In the genomic region with DNA sequence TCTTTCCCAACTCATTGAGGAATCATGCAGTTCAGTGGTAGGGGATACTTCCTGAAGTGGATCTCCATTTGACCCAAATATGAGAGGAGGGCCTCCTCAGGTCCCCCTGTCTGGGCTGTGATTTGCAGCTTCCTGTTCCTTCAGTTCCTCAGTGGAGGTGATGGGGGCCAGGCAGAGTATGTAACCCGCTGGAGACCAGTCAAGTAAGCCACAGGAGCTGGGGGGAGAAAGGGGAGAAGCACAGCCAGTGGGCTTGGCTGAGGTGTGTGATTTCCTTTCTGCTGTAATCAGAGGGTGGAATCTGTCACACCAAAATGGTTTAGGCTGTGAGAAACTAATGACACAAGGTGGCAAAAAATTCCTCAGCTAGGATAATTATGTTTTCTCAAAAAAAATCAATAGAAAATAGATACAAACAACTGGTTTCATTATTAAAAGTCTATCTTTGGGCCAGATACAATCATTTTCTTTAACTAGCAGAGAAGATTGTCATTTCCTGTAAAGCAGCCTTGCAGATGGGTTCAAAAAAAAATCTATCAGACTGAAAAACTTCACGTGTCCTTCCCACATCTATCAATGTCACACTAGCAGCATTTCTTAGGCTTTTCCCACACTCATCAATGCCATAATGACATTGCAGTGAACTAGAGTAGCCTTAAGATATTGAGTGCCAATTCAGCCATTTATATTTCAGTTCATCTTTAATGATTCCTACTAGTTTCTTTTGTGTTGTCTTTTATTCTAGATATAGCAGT, we compare ENCODE assay signal across 1 cellular context.
TF ChIP-seq lines count a peak whose summit lies in the region.

No MANE protein-coding gene starts in this region.

TF ChIP-seq in GM12878, 131 proteins besides CTCF, POLR2A, EP300 and RAD21:
- no peak for TF ChIP-seq SP1 (IDR thresholded peaks at IDR 0.05; ENCODE audit: low read depth, low read length)
- TF ChIP-seq PAX5 (IDR thresholded peaks at IDR 0.05; ENCODE audit: borderline replicate concordance, low read depth, low read length): no peak
- no peak for TF ChIP-seq NR2F1 (conservative IDR thresholded peaks at IDR 0.05)
- TF ChIP-seq ZBTB33 (IDR thresholded peaks at IDR 0.05): no peak
- no peak for TF ChIP-seq POLR2AphosphoS2 (IDR thresholded peaks at IDR 0.05; ENCODE audit: low read depth, low read length)
- no peak for TF ChIP-seq TBL1XR1 (IDR thresholded peaks at IDR 0.05; ENCODE audit: low read depth, low read length)
- no peak for TF ChIP-seq ATF7 (IDR thresholded peaks at IDR 0.05; ENCODE audit: low read depth)
- no peak for TF ChIP-seq ZSCAN29 (IDR thresholded peaks at IDR 0.05)
- no peak for TF ChIP-seq EED (IDR thresholded peaks at IDR 0.05; ENCODE audit: low read depth)
- TF ChIP-seq POU2F2 (IDR thresholded peaks at IDR 0.05; ENCODE audit: borderline replicate concordance, low read depth, low read length): no peak
- no peak for TF ChIP-seq E2F4 (IDR thresholded peaks at IDR 0.05; ENCODE audit: low read depth, low read length)
- TF ChIP-seq CREB1 (IDR thresholded peaks at IDR 0.05; ENCODE audit: low read depth): no peak
- TF ChIP-seq CBX3 (IDR thresholded peaks at IDR 0.05; ENCODE audit: borderline replicate concordance, low read depth): no peak
- TF ChIP-seq ZNF207 (IDR thresholded peaks at IDR 0.05; ENCODE audit: borderline replicate concordance): no peak
- no peak for TF ChIP-seq RELA (IDR thresholded peaks at IDR 0.05; ENCODE audit: borderline replicate concordance, partially characterized antibody)
- TF ChIP-seq PML (IDR thresholded peaks at IDR 0.05; ENCODE audit: low read length): no peak
- no peak for TF ChIP-seq LARP7 (IDR thresholded peaks at IDR 0.05)
- TF ChIP-seq FOXK2 (IDR thresholded peaks at IDR 0.05): no peak
- no peak for TF ChIP-seq SMAD1 (IDR thresholded peaks at IDR 0.05; ENCODE audit: low read depth, partially characterized antibody)
TF ChIP-seq in GM12878: peak in this region for 0.
